Comparison of ENCODE assay signal across 22 cellular contexts in genomic region chr17:3035968-3036280, GRCh38. TPM values are rescaled to one million over a fixed set of nuclear protein-coding genes. Genes with fewer than 3 reads are reported as not detected.
DNase-seq lines count a peak whose midpoint lies in the region; ATAC-seq and TF ChIP-seq lines count a peak whose summit lies in the region.
"Had no signal": no experiment of that assay in that cellular context is flagged by ENCODE, and none has a peak within 500 bp of the region (broad histone marks: within the 10 kb centered on the region; RNA-seq: fewer than 3 reads in every experiment).

No MANE protein-coding gene starts in this region.

- H3K4me3 Mint-ChIP-seq in MCF 10A (ENCODE audit: unreplicated experiment) (no peak overlapping the region), T-helper 17 cell (no peak overlapping the region), nephron (no peak overlapping the region)
- H3K4me3 Mint-ChIP-seq: CD4-positive, alpha-beta T cell; HFFc6 had no signal

- H3K9me3 Mint-ChIP-seq in MCF 10A (ENCODE audit: unreplicated experiment), result no peaks in the 10 kb centered on the region
- H3K9me3 Mint-ChIP-seq in nephron, result no peaks in the 10 kb centered on the region
- H3K9me3 Mint-ChIP-seq: CD4-positive, alpha-beta T cell had no signal

- H3K27me3 Mint-ChIP-seq in MCF 10A (ENCODE audit: insufficient read depth, unreplicated experiment) (peaks cover 10% of the 10 kb centered on the region), T-helper 17 cell (no peaks in the 10 kb centered on the region), nephron (ENCODE audit: low read depth) (peaks cover 8% of the 10 kb centered on the region)

- H3K36me3 Mint-ChIP-seq in MCF 10A (ENCODE audit: insufficient read depth, unreplicated experiment), result no peaks in the 10 kb centered on the region
- H3K36me3 Mint-ChIP-seq in T-helper 17 cell (ENCODE audit: low read depth), result no peaks in the 10 kb centered on the region
- H3K36me3 Mint-ChIP-seq in nephron (ENCODE audit: low read depth), result no peaks in the 10 kb centered on the region

- in situ Hi-C loops in mammary epithelial cell (cut with MboI; ENCODE audit: low sequenced_read_pairs in 2 of 2), result loop anchor here in 1 of 2 donors (25.0 kb wide), 1 partner anchor 626 kb away; the partner anchor contains the start of genes EMC6 and TAX1BP3
- in situ Hi-C loops in G401 (cut with HindIII; ENCODE audit: low sequenced_read_pairs), result no loop called here

- no peak for TF ChIP-seq POLR2A in esophagus muscularis mucosa (IDR thresholded peaks at IDR 0.05; ENCODE audit: low read depth)

- WGBS in mammary epithelial cell (ENCODE audit: low coverage, missing lambda C conversion rate), result 90% methylated on average over 7 of the region's 7 CpGs
- 92% methylated on average over 7 of the region's 7 CpGs for WGBS in esophagus muscularis mucosa

- BruUV-seq in MCF 10A (replicated peaks; lab: Mats Ljungman, UMichigan) (TSS peak; percentile 23), mammary epithelial cell (replicated peaks; lab: Mats Ljungman, UMichigan) (no TSS peak)

- H3K79me2 ChIP-seq in mammary epithelial cell (ENCODE audit: insufficient read depth, low read length), result no peaks in the 10 kb centered on the region

- dilution Hi-C loops in mammary epithelial cell (cut with HindIII; ENCODE audit: low sequenced_read_pairs), result no loop called here

- H3K27me3 ChIP-seq in mammary epithelial cell (ENCODE audit: insufficient read depth, low read length), result no peaks in the 10 kb centered on the region
- peaks cover 0 to 13% (median 0%) of the 10 kb centered on the region in 4 donors for H3K27me3 ChIP-seq in esophagus muscularis mucosa

- H3K9me3 ChIP-seq in mammary epithelial cell (replicated peaks; ENCODE audit: insufficient read depth, low read length), result no peaks in the 10 kb centered on the region
- no peaks in the 10 kb centered on the region for H3K9me3 ChIP-seq in T-helper 17 cell (ENCODE audit: control insufficient read depth, low read length, poor library complexity, severe bottlenecking)
- H3K9me3 ChIP-seq in esophagus muscularis mucosa, result no peaks in the 10 kb centered on the region
- H3K9me3 ChIP-seq: HAP-1 had no signal

- H3K4me3 ChIP-seq in mammary epithelial cell (replicated peaks in 1 of 3; ENCODE audit: insufficient read depth in 1 of 3, low read depth in 2 of 3, low read length in 3 of 3) (no peak overlapping the region), esophagus muscularis mucosa (no peak overlapping the region)
- H3K4me3 ChIP-seq: HAP-1 had no signal

- TF ChIP-seq EP300 in esophagus muscularis mucosa (IDR thresholded peaks at IDR 0.05), result no peak

- H3K9ac ChIP-seq in mammary epithelial cell (ENCODE audit: insufficient read depth, low read length), result no peak overlapping the region

- H3K27ac ChIP-seq in mammary epithelial cell (ENCODE audit: insufficient read depth, low read depth, low read length) (no peak overlapping the region), esophagus muscularis mucosa (replicated peaks in 1 of 4) (no peak overlapping the region)

- ATAC-seq in T-helper 17 cell, result no peak

- H3K27ac Mint-ChIP-seq in MCF 10A (ENCODE audit: low read depth, unreplicated experiment), result no peak overlapping the region
- peak overlapping the region; percentile 9 for H3K27ac Mint-ChIP-seq in T-helper 17 cell
- H3K27ac Mint-ChIP-seq in nephron, result peak overlapping the region in 2 of 3 experiments; percentile 50 to 77
- H3K27ac Mint-ChIP-seq: CD4-positive, alpha-beta T cell; HFFc6 had no signal

- H3K36me3 ChIP-seq in mammary epithelial cell (ENCODE audit: insufficient read depth, low read length), result no peaks in the 10 kb centered on the region
- H3K36me3 ChIP-seq in esophagus muscularis mucosa, result peaks cover 0 to 16% (median 4%) of the 10 kb centered on the region in 4 donors
- H3K36me3 ChIP-seq: HAP-1 had no signal

- DNase-seq in MCF 10A (ENCODE audit: unreplicated experiment) (no peak), mammary epithelial cell (no peak), T-helper 17 cell (no peak), OCI-M1 (lab: John Stamatoyannopoulos, UW) (no peak), esophagus muscularis mucosa (ENCODE audit: extremely low spot score) (no peak), G401 (ENCODE audit: low spot score) (no peak)
- DNase-seq: GOT3; HFFc6; KBM-7; MM.1S; NCI-H2029; NCI-H446; NCI-H526; NCI-H82; NK-92 treated with Interleukin-12 subunit alpha and Interleukin-12 subunit beta, amount 100 ng/mL, for 24 hours; RPMI8226; SHP77 had no signal

- no peak overlapping the region for H3K4me2 ChIP-seq in mammary epithelial cell (ENCODE audit: insufficient read depth, low read depth, low read length)

- POLR2A ChIA-PET in MCF 10A (lab: Yijun Ruan, JAX), result no interaction called here

- intact Hi-C loops in MCF 10A (cut with micrococcal nuclease) (no loop called here), mammary epithelial cell (cut with micrococcal nuclease) (no loop called here), esophagus muscularis mucosa (cut with DNase I) (no loop called here)

- CTCF ChIA-PET in MCF 10A (lab: Yijun Ruan, JAX) (interaction anchor here (0.8 to 3.3 kb wide), 2 partner anchors 13 to 207 kb away, joined by 3 to 14 read pairs; no protein-coding TSS in a partner anchor), mammary epithelial cell (lab: Charles Lee; ENCODE audit: low non-redundant PET) (no interaction called here)

- no peak overlapping the region for H2AFZ ChIP-seq in mammary epithelial cell (ENCODE audit: low read depth, low read length)

- TF ChIP-seq CTCF in MCF 10A (IDR thresholded peaks at IDR 0.05; ENCODE audit: unreplicated experiment) (no peak), mammary epithelial cell (conservative IDR thresholded peaks at IDR 0.05 in 1 of 2, IDR thresholded peaks at IDR 0.05 in 1 of 2; ENCODE audit: extremely low read depth in 1 of 2, insufficient read depth in 1 of 2, low read depth in 1 of 2, low read length in 2 of 2) (no peak), nephron (IDR thresholded peaks at IDR 0.05; ENCODE audit: unreplicated experiment in 3 of 3) (no peak), esophagus muscularis mucosa (IDR thresholded peaks at IDR 0.05) (no peak)

- no peaks in the 10 kb centered on the region for H4K20me1 ChIP-seq in mammary epithelial cell (ENCODE audit: insufficient read depth, low read length)

- H3K4me1 ChIP-seq in mammary epithelial cell (ENCODE audit: insufficient read depth, low read length) (no peaks in the 10 kb centered on the region), esophagus muscularis mucosa (no peaks in the 10 kb centered on the region)
- H3K4me1 ChIP-seq: HAP-1 had no signal

- H3K4me1 Mint-ChIP-seq in MCF 10A (ENCODE audit: insufficient read depth, unreplicated experiment), result no peaks in the 10 kb centered on the region
- peaks cover 17% of the 10 kb centered on the region for H3K4me1 Mint-ChIP-seq in T-helper 17 cell
- peaks cover 22% of the 10 kb centered on the region for H3K4me1 Mint-ChIP-seq in nephron

RNA-seq across cellular contexts. Expression of gene OR1D5, which starts 27.5 kb away (rescaled TPM):
- not detected in 2 replicates for total RNA-seq in MCF 10A (2022)
- total RNA-seq in mammary epithelial cell, result not detected
- not detected for polyA plus RNA-seq in mammary epithelial cell
- polyA minus RNA-seq in mammary epithelial cell, result not detected
- not detected for total RNA-seq in T-helper 17 cell
- total RNA-seq in esophagus muscularis mucosa, result not detected
- total RNA-seq in G401 (2014; rRNA removed; shearing (Covaris generic)), result not detected in 2 replicates
- total RNA-seq: A172; CD4-positive, alpha-beta T cell; HFFc6 had no signal
- polyA plus RNA-seq: BJ had no signal
